8 cellular contexts compared by ENCODE assay signal in genomic region chr1:155966135-155966534, GRCh38. TPM values are rescaled to one million over a fixed set of nuclear protein-coding genes. Genes with fewer than 3 reads are reported as not detected.
DNase-seq lines count a peak whose midpoint lies in the region; ATAC-seq and TF ChIP-seq lines count a peak whose summit lies in the region.
"Had no signal": no experiment of that assay in that cellular context is flagged by ENCODE, and none has a peak within 500 bp of the region (broad histone marks: within the 10 kb centered on the region; RNA-seq: fewer than 3 reads in every experiment).

No MANE protein-coding gene starts in this region.

- WGBS in lung, 2 donors, result 72 to 76% methylated on average over 9 of the region's 9 CpGs

- POLR2A ChIA-PET in CD8-positive, alpha-beta memory T cell (lab: Charles Lee), result interaction anchor here (0.9 to 3.3 kb wide), 2 partner anchors 11 to 34 kb away, joined by 3 to 31 read pairs; partner anchors contain the start of gene ARHGEF2
- POLR2A ChIA-PET in activated CD8-positive, alpha-beta T cell treated with anti-CD3 and anti-CD28 coated beads for 36 hours (lab: Charles Lee), result interaction anchor here (0.6 to 8.2 kb wide), 7 partner anchors 10 to 316 kb away, joined by 3 to 49 read pairs (median 6); partner anchors contain the start of genes ARHGEF2 and KHDC4

- peak overlapping the region; percentile 40 to 95 (median 84) for H3K27ac Mint-ChIP-seq in CD8-positive, alpha-beta memory T cell
- H3K27ac Mint-ChIP-seq in activated CD8-positive, alpha-beta T cell treated with anti-CD3 and anti-CD28 coated beads for 36 hours, result peak overlapping the region; percentile 88

- no peak for TF ChIP-seq CTCF in activated CD8-positive, alpha-beta T cell treated with anti-CD3 and anti-CD28 coated beads for 36 hours (IDR thresholded peaks at IDR 0.05)
- no peak for TF ChIP-seq CTCF in lung (IDR thresholded peaks at IDR 0.05; ENCODE audit: control extremely low read depth, extremely low read depth)

- intact Hi-C loops in activated CD8-positive, alpha-beta T cell treated with anti-CD3 and anti-CD28 coated beads for 36 hours (cut with micrococcal nuclease), result no loop called here

- no peak overlapping the region for H3K27ac ChIP-seq in CD8-positive, alpha-beta memory T cell (ENCODE audit: low read depth, low read length)
- H3K27ac ChIP-seq in lung (ENCODE audit: low read depth in 1 of 2, low read length in 1 of 2), result peak overlapping the region; percentile 22 to 85

- H3K36me3 ChIP-seq in CD8-positive, alpha-beta memory T cell (ENCODE audit: insufficient read depth, low read length), result peaks cover 51% of the 10 kb centered on the region
- peaks cover 2 to 62% of the 10 kb centered on the region in 2 donors for H3K36me3 ChIP-seq in lung (ENCODE audit: control insufficient read depth in 2 of 2, insufficient read depth in 2 of 2, low read length in 2 of 2)

- no peaks in the 10 kb centered on the region for H3K27me3 Mint-ChIP-seq in CD8-positive, alpha-beta memory T cell
- H3K27me3 Mint-ChIP-seq in activated CD8-positive, alpha-beta T cell treated with anti-CD3 and anti-CD28 coated beads for 36 hours, result no peaks in the 10 kb centered on the region

- H3K9me3 ChIP-seq in CD8-positive, alpha-beta memory T cell (ENCODE audit: low read length), result no peaks in the 10 kb centered on the region
- H3K9me3 ChIP-seq in lung (ENCODE audit: control insufficient read depth in 2 of 2, insufficient read depth in 1 of 2, low read length in 1 of 2), result no peaks in the 10 kb centered on the region

- H3K4me1 Mint-ChIP-seq in CD8-positive, alpha-beta memory T cell, result peaks cover 56 to 69% (median 59%) of the 10 kb centered on the region in 3 donors
- peaks cover 54% of the 10 kb centered on the region for H3K4me1 Mint-ChIP-seq in activated CD8-positive, alpha-beta T cell treated with anti-CD3 and anti-CD28 coated beads for 36 hours (ENCODE audit: low read depth)

- H3K36me3 Mint-ChIP-seq in CD8-positive, alpha-beta memory T cell, result peaks cover 0 to 87% (median 8%) of the 10 kb centered on the region in 3 donors
- peaks cover 77% of the 10 kb centered on the region for H3K36me3 Mint-ChIP-seq in activated CD8-positive, alpha-beta T cell treated with anti-CD3 and anti-CD28 coated beads for 36 hours (ENCODE audit: low read depth)

- ATAC-seq in activated CD8-positive, alpha-beta T cell treated with anti-CD3 and anti-CD28 coated beads for 36 hours, result no peak
- ATAC-seq in lung (ENCODE audit: insufficient read depth, low FRiP score), result no peak

- H3K27me3 ChIP-seq in CD8-positive, alpha-beta memory T cell (ENCODE audit: insufficient read depth, low read length, poor library complexity, severe bottlenecking), result no peaks in the 10 kb centered on the region
- no peaks in the 10 kb centered on the region for H3K27me3 ChIP-seq in lung (ENCODE audit: control insufficient read depth, insufficient read depth)

- peak overlapping the region in 2 of 7 donors; percentile 39 to 64 for H3K4me3 Mint-ChIP-seq in CD8-positive, alpha-beta memory T cell
- H3K4me3 Mint-ChIP-seq in activated CD8-positive, alpha-beta T cell treated with anti-CD3 and anti-CD28 coated beads for 36 hours, result no peak overlapping the region

- CTCF ChIA-PET in CD8-positive, alpha-beta memory T cell (lab: Charles Lee), result interaction anchor here (3.0 to 3.9 kb wide), 2 partner anchors 11 to 23 kb away, joined by 12 to 34 read pairs; partner anchors contain the start of gene ARHGEF2
- CTCF ChIA-PET in activated CD8-positive, alpha-beta T cell treated with anti-CD3 and anti-CD28 coated beads for 36 hours (lab: Charles Lee), result interaction anchor here (0.6 to 4.5 kb wide), 3 partner anchors 23 to 377 kb away, joined by 3 to 30 read pairs (median 5); partner anchors contain the start of gene KHDC4

- peaks cover 57% of the 10 kb centered on the region for H3K4me1 ChIP-seq in CD8-positive, alpha-beta memory T cell (ENCODE audit: insufficient read depth, low read length)
- peaks cover 15 to 42% of the 10 kb centered on the region in 2 donors for H3K4me1 ChIP-seq in lung (ENCODE audit: control insufficient read depth in 2 of 2, insufficient read depth in 2 of 2, low read length in 2 of 2)

- H3K9me3 Mint-ChIP-seq in CD8-positive, alpha-beta memory T cell, result no peaks in the 10 kb centered on the region
- no peaks in the 10 kb centered on the region for H3K9me3 Mint-ChIP-seq in activated CD8-positive, alpha-beta T cell treated with anti-CD3 and anti-CD28 coated beads for 36 hours

- DNase-seq in CD8-positive, alpha-beta memory T cell, result no peak
- DNase-seq in activated CD8-positive, alpha-beta T cell treated with anti-CD3 and anti-CD28 coated beads for 36 hours, result no peak
- DNase-seq in lung (ENCODE audit: low spot score) (no peak), NCI-H446 treated with DMSO at 0.1 percent for 48 hours (lab: John Stamatoyannopoulos, UW) (no peak), cortex of kidney (lab: John Stamatoyannopoulos, UW) (no peak), NCI-H2171 (lab: John Stamatoyannopoulos, UW) (no peak)
- DNase-seq: kidney, NCI-H226 had no signal

- no peak overlapping the region for H3K4me3 ChIP-seq in CD8-positive, alpha-beta memory T cell (ENCODE audit: low read length)
- no peak overlapping the region for H3K4me3 ChIP-seq in lung

RNA-seq across cellular contexts. Expression of gene ARHGEF2, which starts 12.2 kb away (rescaled TPM):
- 100 to 1,000 TPM; 168 to 176 TPM for total RNA-seq in CD8-positive, alpha-beta memory T cell
- polyA plus RNA-seq in CD8-positive, alpha-beta memory T cell, result 18.8 TPM
- total RNA-seq in activated CD8-positive, alpha-beta T cell treated with anti-CD3 and anti-CD28 coated beads for 36 hours, result 100 to 1,000 TPM; 147 to 150 TPM
- 100 to 1,000 TPM; 148 to 289 TPM for total RNA-seq in lung
- polyA plus RNA-seq in lung, result 10 to 100 TPM; 72.0 to 91.4 TPM

RNA-seq across cellular contexts. Expression of gene RXFP4, which starts 24.7 kb away (rescaled TPM):
- not detected for total RNA-seq in CD8-positive, alpha-beta memory T cell
- polyA plus RNA-seq in CD8-positive, alpha-beta memory T cell, result 0.29 TPM
- total RNA-seq in activated CD8-positive, alpha-beta T cell treated with anti-CD3 and anti-CD28 coated beads for 36 hours, result not detected
- total RNA-seq in lung, result not detected
- polyA plus RNA-seq in lung, result under 1 TPM; 0.05 to 0.20 TPM
- total RNA-seq: kidney had no signal

RNA-seq across cellular contexts. Expression of gene KHDC4, which starts 31.9 kb away (rescaled TPM):
- total RNA-seq in CD8-positive, alpha-beta memory T cell, result 10 to 100 TPM; 58.8 to 61.2 TPM
- polyA plus RNA-seq in CD8-positive, alpha-beta memory T cell, result 8.2 TPM
- 10 to 100 TPM; 68.1 to 71.3 TPM for total RNA-seq in activated CD8-positive, alpha-beta T cell treated with anti-CD3 and anti-CD28 coated beads for 36 hours
- total RNA-seq in lung, result 10 to 100 TPM; 35.0 to 63.1 TPM
- 10 to 100 TPM; 15.4 to 34.2 TPM for polyA plus RNA-seq in lung

RNA-seq across cellular contexts. Expression of gene SSR2, which starts 54.6 kb away (rescaled TPM):
- 100 to 1,000 TPM; 187 to 190 TPM for total RNA-seq in CD8-positive, alpha-beta memory T cell
- polyA plus RNA-seq in CD8-positive, alpha-beta memory T cell, result 380 TPM
- 100 to 1,000 TPM; 148 to 150 TPM for total RNA-seq in activated CD8-positive, alpha-beta T cell treated with anti-CD3 and anti-CD28 coated beads for 36 hours
- 100 to 1,000 TPM; 281 to 289 TPM for total RNA-seq in lung
- polyA plus RNA-seq in lung, result 100 to 1,000 TPM; 294 to 467 TPM

RNA-seq across cellular contexts. Expression of gene RIT1, which starts 55.0 kb away (rescaled TPM):
- 10 to 100 TPM; 13.7 to 16.9 TPM for total RNA-seq in CD8-positive, alpha-beta memory T cell
- polyA plus RNA-seq in CD8-positive, alpha-beta memory T cell, result 17.7 TPM
- total RNA-seq in activated CD8-positive, alpha-beta T cell treated with anti-CD3 and anti-CD28 coated beads for 36 hours, result 10 to 100 TPM; 21.6 to 24.1 TPM
- 10 to 100 TPM; 43.6 to 58.2 TPM for total RNA-seq in lung
- polyA plus RNA-seq in lung, result 10 to 100 TPM; 15.8 to 41.4 TPM
